Comparison of ENCODE assay signal across 21 cellular contexts in genomic region chr2:609520-610280, GRCh38.
"Had no signal": no experiment of that assay in that cellular context is flagged by ENCODE, and none has a peak within 500 bp of the region (broad histone marks: within the 10 kb centered on the region; RNA-seq: fewer than 3 reads in every experiment).

No MANE protein-coding gene starts in this region.

- H3K4me1 Mint-ChIP-seq: activated B cell treated with CpG ODN at 0.5 μM for 24 hours, nephron had no signal

- H3K27ac ChIP-seq: body of pancreas, gastrocnemius medialis, left ventricle myocardium inferior, parathyroid adenoma, suprapubic skin, tibial nerve had no signal

- H3K4me3 Mint-ChIP-seq: activated B cell treated with CpG ODN at 0.5 μM for 24 hours; activated T-cell treated with anti-CD3 and anti-CD28 coated beads, Interleukin-2, amount 50 U/mL, for 72 hours; nephron had no signal

- H3K4me3 ChIP-seq: body of pancreas, gastrocnemius medialis, left ventricle myocardium inferior, suprapubic skin, tibial nerve had no signal

- H3K9me3 ChIP-seq: body of pancreas, gastrocnemius medialis, left ventricle myocardium inferior, suprapubic skin, tibial nerve had no signal

- H3K27me3 ChIP-seq: body of pancreas, gastrocnemius medialis, suprapubic skin, tibial nerve had no signal

- ATAC-seq: activated naive CD4-positive, alpha-beta T cell treated with anti-CD3 and anti-CD28 coated beads, Interleukin-2, amount 50 U/mL, for 72 hours; activated T-cell treated with anti-CD3 and anti-CD28 coated beads, Interleukin-2, amount 50 U/mL, for 72 hours; body of pancreas; gastrocnemius medialis; right cardiac atrium had no signal

- H3K36me3 ChIP-seq: gastrocnemius medialis, left ventricle myocardium inferior, suprapubic skin, tibial nerve had no signal

- H3K9me3 Mint-ChIP-seq: activated B cell treated with CpG ODN at 0.5 μM for 24 hours; activated naive CD4-positive, alpha-beta T cell treated with anti-CD3 and anti-CD28 coated beads, Interleukin-2, amount 50 U/mL, for 72 hours; activated T-cell treated with anti-CD3 and anti-CD28 coated beads, Interleukin-2, amount 50 U/mL, for 72 hours; nephron had no signal

- H3K4me1 ChIP-seq: body of pancreas, gastrocnemius medialis, left ventricle myocardium inferior, parathyroid adenoma, suprapubic skin, tibial nerve had no signal

- H3K27ac Mint-ChIP-seq: activated B cell treated with CpG ODN at 0.5 μM for 24 hours; activated naive CD4-positive, alpha-beta T cell treated with anti-CD3 and anti-CD28 coated beads, Interleukin-2, amount 50 U/mL, for 72 hours; activated T-cell treated with anti-CD3 and anti-CD28 coated beads, Interleukin-2, amount 50 U/mL, for 72 hours; nephron had no signal

- DNase-seq: activated B cell treated with CpG ODN at 0.5 μM for 24 hours; activated CD4-positive, alpha-beta T cell treated with anti-CD3 and anti-CD28 coated beads, Interleukin-2, amount 50 U/mL, for 4 hours; activated naive CD4-positive, alpha-beta T cell; activated T-cell treated with anti-CD3 and anti-CD28 coated beads for 4 hours; activated T-cell treated with anti-CD3 and anti-CD28 coated beads, Interleukin-2, amount 50 U/mL, for 72 hours; body of pancreas; effector CD8-positive, alpha-beta T cell; gastrocnemius medialis; glutamatergic neuron; left ventricle myocardium inferior; nucleus accumbens; right cardiac atrium; stimulated activated CD4-positive, alpha-beta T cell treated with anti-CD3 and anti-CD28 coated beads, Interleukin-15, amount 100 ng/mL, for 24 hours; stimulated activated CD4-positive, alpha-beta T cell treated with anti-CD3 and anti-CD28 coated beads, Interleukin-2, amount 100 ng/mL, for 24 hours; stimulated activated naive CD4-positive, alpha-beta T cell; T-helper 2 cell had no signal

- H3K36me3 Mint-ChIP-seq: activated naive CD4-positive, alpha-beta T cell treated with anti-CD3 and anti-CD28 coated beads, Interleukin-2, amount 50 U/mL, for 72 hours had no signal
